ENCODE assay signal across 1 cellular context in the genomic region with DNA sequence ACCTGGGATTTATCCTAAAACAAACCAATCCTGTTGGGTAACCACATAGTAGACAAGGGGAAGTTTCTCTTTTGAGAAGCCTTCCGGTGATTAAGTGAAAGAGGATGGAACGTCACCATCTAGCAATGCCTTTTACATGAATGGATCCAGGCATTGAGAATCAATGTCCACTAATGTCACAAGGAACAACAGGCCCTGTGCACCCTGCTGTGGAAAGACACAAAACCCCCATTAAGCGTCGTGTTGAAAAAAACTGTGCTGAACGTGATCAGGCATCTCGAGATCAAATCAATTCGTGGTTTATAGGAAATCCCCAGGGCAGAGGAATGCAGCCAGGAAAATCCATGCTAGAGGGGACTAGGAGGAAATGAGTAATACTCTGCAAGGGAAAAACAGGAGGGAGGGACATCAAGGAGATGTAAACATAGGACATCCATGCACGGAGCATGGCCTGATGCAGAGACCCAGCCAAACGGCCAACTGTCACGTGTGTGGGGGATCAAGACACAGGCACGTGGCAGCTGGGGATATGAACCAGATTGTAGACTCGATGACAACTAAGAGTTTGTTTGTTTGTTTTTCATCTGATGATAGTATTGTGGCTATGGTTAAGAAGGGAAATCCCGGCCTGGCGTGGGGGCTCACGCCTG.
TF ChIP-seq lines count a peak whose summit lies in the region.

No MANE protein-coding gene starts in this region.

TF ChIP-seq in GM23338, 12 proteins besides CTCF, POLR2A, EP300 and RAD21 (continued from another document):
- TF ChIP-seq REST (IDR thresholded peaks at IDR 0.05; ENCODE audit: unreplicated experiment) (no peak), POLR2AphosphoS5 (IDR thresholded peaks at IDR 0.05; ENCODE audit: low read depth) (no peak), ZNF462 (CRISPR knock-in tag; IDR thresholded peaks at IDR 0.05) (no peak), ZNF114 (CRISPR knock-in tag; IDR thresholded peaks at IDR 0.05) (no peak), EZH2phosphoT487 (IDR thresholded peaks at IDR 0.05; ENCODE audit: unreplicated experiment) (no peak), CREB1 (CRISPR knock-in tag; IDR thresholded peaks at IDR 0.05; ENCODE audit: low read depth) (no peak)
